ENCODE assay signal across 19 cellular contexts in the genomic region with DNA sequence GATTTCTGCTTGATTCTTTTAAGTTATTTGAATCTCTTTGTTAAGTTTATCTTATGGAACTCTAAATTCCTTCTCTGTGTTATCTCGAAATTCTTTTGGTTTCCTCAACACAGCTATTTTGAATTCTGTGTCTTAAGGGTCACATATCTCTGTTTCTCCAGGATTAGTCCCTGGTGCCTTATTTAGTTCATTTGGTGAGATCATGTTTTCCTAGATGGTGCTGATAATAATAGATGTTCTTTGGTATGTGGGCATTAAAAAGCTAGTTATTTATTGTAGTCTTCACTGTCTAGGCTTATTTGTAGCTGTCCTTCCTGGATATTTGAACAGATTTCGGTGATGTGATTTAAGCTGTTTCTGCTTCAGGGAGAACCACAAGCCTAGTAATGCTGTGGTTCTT.
"Had no signal": no experiment of that assay in that cellular context is flagged by ENCODE, and none has a peak within 500 bp of the region (broad histone marks: within the 10 kb centered on the region; RNA-seq: fewer than 3 reads in every experiment).

No MANE protein-coding gene starts in this region.

- DNase-seq: activated CD4-positive, alpha-beta T cell treated with anti-CD3 and anti-CD28 coated beads, Interleukin-2, amount 10 ng/mL, durations not matched to agents 24 days and 14 days; activated CD4-positive, alpha-beta T cell treated with anti-CD3 and anti-CD28 coated beads, Interleukin-2, amount 50 U/mL, for 4 hours; activated CD8-positive, alpha-beta T cell treated with anti-CD3 and anti-CD28 coated beads for 36 hours; activated effector memory CD4-positive, alpha-beta T cell treated with anti-CD3 and anti-CD28 coated beads, Interleukin-2, amount 50 U/mL, for 16 hours; activated naive CD4-positive, alpha-beta T cell treated with Interleukin-2 at 50 U/mL for 16 hours; activated T-cell treated with anti-CD3 and anti-CD28 coated beads, Interleukin-2, amount 50 U/mL, for 1 hour; activated T-cell treated with anti-CD3 and anti-CD28 coated beads, Interleukin-2, amount 50 U/mL, for 72 hours; adrenal gland; anterior cingulate cortex; NCI-H1105; NCI-H1417 treated with DMSO at 0.1 percent for 48 hours; NCI-H1930; NCI-H2081 treated with DMSO at 0.1 percent for 48 hours; NCI-H345; NCI-H524 treated with DMSO at 0.1 percent for 48 hours; SHP77; SK-N-SH had no signal

- H3K9me3 ChIP-seq: adrenal gland, SJSA1 had no signal

- H3K27me3 ChIP-seq: adrenal gland, cardiac muscle cell, SJSA1 had no signal

- H3K4me3 ChIP-seq: adrenal gland, cardiac muscle cell, SJSA1 had no signal

- H3K36me3 ChIP-seq: adrenal gland, cardiac muscle cell, SJSA1 had no signal

- H3K4me2 ChIP-seq: SK-N-SH had no signal

- H3K4me1 ChIP-seq: adrenal gland, SJSA1 had no signal

- H3K9ac ChIP-seq: SK-N-SH had no signal

- H3K27ac ChIP-seq: adrenal gland, cardiac muscle cell, SJSA1 had no signal

- H3K9me2 ChIP-seq: SK-N-SH had no signal
